11 cellular contexts compared by ENCODE assay signal in genomic region chr4:150632639-150633038, GRCh38. TPM values are rescaled to one million over a fixed set of nuclear protein-coding genes. Genes with fewer than 3 reads are reported as not detected.
"Had no signal": no experiment of that assay in that cellular context is flagged by ENCODE, and none has a peak within 500 bp of the region (broad histone marks: within the 10 kb centered on the region; RNA-seq: fewer than 3 reads in every experiment).

No MANE protein-coding gene starts in this region.

- ATAC-seq: GM23338, HCT116 had no signal

- H3K9ac ChIP-seq: GM23248 had no signal

- FAIRE-seq: H1, H54 had no signal

- H3K4me3 Mint-ChIP-seq: GM23338, H9, HFFc6 had no signal

- H3K4me2 ChIP-seq: GM23338 had no signal

- H3K36me3 ChIP-seq: HAP-1 had no signal

- H3K4me1 Mint-ChIP-seq: GM23338, H9 had no signal

- H2AFZ ChIP-seq: GM23248, GM23338 had no signal

- H3K27ac Mint-ChIP-seq: GM23338, HFFc6 had no signal

- DNase-seq: GM23248, GOT3, H7, H9, HCEC 1CT, HFFc6 had no signal

- H3K27ac ChIP-seq: GM23248 had no signal

- H3K9me3 ChIP-seq: HAP-1 had no signal

- H3K9me3 Mint-ChIP-seq: GM23338, H9 had no signal

- H3K4me1 ChIP-seq: HAP-1 had no signal

- H3K4me3 ChIP-seq: GM23248, GM23338, HAP-1 had no signal

RNA-seq across cellular contexts. Expression of gene MAB21L2, which starts 50.7 kb away (rescaled TPM):
- total RNA-seq: GM23248, GM23338, H1, H7, H9, HFFc6 had no signal
- polyA plus RNA-seq: GM23248 had no signal
